ENCODE assay signal across 8 cellular contexts in genomic region chr1:52602328-52603300, GRCh38. TPM values are rescaled to one million over a fixed set of nuclear protein-coding genes. Genes with fewer than 3 reads are reported as not detected.
DNase-seq lines count a peak whose midpoint lies in the region; ATAC-seq and TF ChIP-seq lines count a peak whose summit lies in the region.

Gene GPX7, plus strand, starts transcription at chr1:52602371. Its CDS starts 39 bp downstream, at chr1:52602410.

- no peak within 1 kb of the TSS for H3K4me2 ChIP-seq in neural cell (ENCODE audit: low read length)

- H3K9me3 Mint-ChIP-seq in activated T-helper 2 cell treated with anti-CD3 and anti-CD28 coated beads, Interferon-gamma antibody, Interleukin-2, Interleukin-4, amounts not matched to agents 10 μg/mL and 5 μg/mL and 100 μg/mL, durations not matched to agents 14 hours and 24 hours and 36 hours: no peaks in the 10 kb centered on the region

- TF ChIP-seq CTCF in GM12865 (IDR thresholded peaks at IDR 0.05; ENCODE audit: insufficient read depth, low read depth, low read length, missing control alignments) (no peak), fibroblast of villous mesenchyme (IDR thresholded peaks at IDR 0.05; ENCODE audit: insufficient read depth, low read depth, low read length) (no peak), neural cell (IDR thresholded peaks at IDR 0.05; ENCODE audit: poor library complexity, severe bottlenecking) (no peak)

- H3K27ac Mint-ChIP-seq in activated T-helper 2 cell treated with anti-CD3 and anti-CD28 coated beads, Interferon-gamma antibody, Interleukin-2, Interleukin-4, amounts not matched to agents 10 μg/mL and 5 μg/mL and 100 μg/mL, durations not matched to agents 14 hours and 24 hours and 36 hours: peak within 1 kb of the TSS; percentile 87

- no peak within 1 kb of the TSS for H3K9ac ChIP-seq in neural cell (ENCODE audit: low read length)

- intact Hi-C loops in activated T-helper 2 cell treated with anti-CD3 and anti-CD28 coated beads, Interferon-gamma antibody, Interleukin-2, Interleukin-4, amounts not matched to agents 10 μg/mL and 5 μg/mL and 100 μg/mL, durations not matched to agents 14 hours and 24 hours and 36 hours (cut with micrococcal nuclease): loop anchor here (2.0 kb wide), 2 partner anchors 30 to 50 kb away; partner anchors contain the start of genes SHISAL2A and TUT4

- peaks cover 5% of the 10 kb centered on the region for H3K27me3 Mint-ChIP-seq in activated T-helper 2 cell treated with anti-CD3 and anti-CD28 coated beads, Interferon-gamma antibody, Interleukin-2, Interleukin-4, amounts not matched to agents 10 μg/mL and 5 μg/mL and 100 μg/mL, durations not matched to agents 14 hours and 24 hours and 36 hours (ENCODE audit: low read depth)

- no peak within 1 kb of the TSS for H2AFZ ChIP-seq in neural cell (ENCODE audit: low read depth, low read length)

- ATAC-seq in stimulated activated naive CD8-positive, alpha-beta T cell treated with anti-CD3 and anti-CD28 coated beads, Interleukin-15, Interleukin-2, amounts not matched to agents 100 U/mL and 50 U/mL, for 24 hours: peak; percentile 67
- no peak for ATAC-seq in HG02588 (IDR thresholded peaks at IDR 0.05; ENCODE audit: unreplicated experiment)

- peaks cover 22% of the 10 kb centered on the region for H3K4me1 Mint-ChIP-seq in activated T-helper 2 cell treated with anti-CD3 and anti-CD28 coated beads, Interferon-gamma antibody, Interleukin-2, Interleukin-4, amounts not matched to agents 10 μg/mL and 5 μg/mL and 100 μg/mL, durations not matched to agents 14 hours and 24 hours and 36 hours (ENCODE audit: low read depth)

- no peaks in the 10 kb centered on the region for H3K9me2 ChIP-seq in neural cell (ENCODE audit: insufficient read depth, low read length)

- no peaks in the 10 kb centered on the region for H3F3A ChIP-seq in neural cell (ENCODE audit: insufficient read depth, low read length, poor library complexity, severe bottlenecking)

- H3K27me3 ChIP-seq in neural cell (ENCODE audit: insufficient read depth, low read depth, low read length): peaks cover 7% of the 10 kb centered on the region

- DNase-seq in GM12865 (ENCODE audit: low read depth) (peak; percentile 68), NCI-H774 (lab: John Stamatoyannopoulos, UW) (peak; percentile 29), fibroblast of villous mesenchyme (ENCODE audit: low read depth) (peak; percentile 56), UCSD-AML1 (lab: John Stamatoyannopoulos, UW; ENCODE audit: unreplicated experiment) (no peak)
- DNase-seq in activated T-helper 2 cell treated with anti-CD3 and anti-CD28 coated beads, Interferon-gamma antibody, Interleukin-2, Interleukin-4, amounts not matched to agents 10 μg/mL and 5 μg/mL and 100 μg/mL, durations not matched to agents 14 hours and 24 hours and 36 hours (ENCODE audit: low spot score): peak; percentile 53
- peak; percentile 62 for DNase-seq in stimulated activated naive CD8-positive, alpha-beta T cell treated with anti-CD3 and anti-CD28 coated beads, Interleukin-15, Interleukin-2, amounts not matched to agents 100 U/mL and 50 U/mL, for 24 hours

- peaks cover 35% of the 10 kb centered on the region for H3K36me3 Mint-ChIP-seq in activated T-helper 2 cell treated with anti-CD3 and anti-CD28 coated beads, Interferon-gamma antibody, Interleukin-2, Interleukin-4, amounts not matched to agents 10 μg/mL and 5 μg/mL and 100 μg/mL, durations not matched to agents 14 hours and 24 hours and 36 hours (ENCODE audit: low read depth)

- H3K36me3 ChIP-seq in neural cell (ENCODE audit: insufficient read depth, low read length): no peaks in the 10 kb centered on the region

- H3K79me2 ChIP-seq in neural cell (replicated peaks; ENCODE audit: insufficient read depth, low read length): no peaks in the 10 kb centered on the region

- peak within 1 kb of the TSS; percentile 86 for H3K4me3 Mint-ChIP-seq in activated T-helper 2 cell treated with anti-CD3 and anti-CD28 coated beads, Interferon-gamma antibody, Interleukin-2, Interleukin-4, amounts not matched to agents 10 μg/mL and 5 μg/mL and 100 μg/mL, durations not matched to agents 14 hours and 24 hours and 36 hours (ENCODE audit: low read depth)

- TF ChIP-seq EP300 in neural cell (conservative IDR thresholded peaks at IDR 0.05; ENCODE audit: poor library complexity, severe bottlenecking): no peak

- TF ChIP-seq RAD21 in neural cell (conservative IDR thresholded peaks at IDR 0.05): no peak

- no peaks in the 10 kb centered on the region for H3K9me3 ChIP-seq in neural cell (ENCODE audit: low read length)

- H3K27ac ChIP-seq in neural cell (ENCODE audit: low read length): no peak within 1 kb of the TSS

- no peaks in the 10 kb centered on the region for H4K20me1 ChIP-seq in neural cell (ENCODE audit: insufficient read depth)

- H3K4me3 ChIP-seq in GM12865 (ENCODE audit: low read depth, low read length): peak within 1 kb of the TSS; percentile 53
- peak within 1 kb of the TSS; percentile 50 for H3K4me3 ChIP-seq in fibroblast of villous mesenchyme (ENCODE audit: low read depth, low read length)
- H3K4me3 ChIP-seq in neural cell (ENCODE audit: low read length): peak within 1 kb of the TSS; percentile 23

TF ChIP-seq in neural cell, 6 proteins besides CTCF, POLR2A, EP300 and RAD21:
- TF ChIP-seq POLR2AphosphoS5 (IDR thresholded peaks at IDR 0.05) (no peak), REST (IDR thresholded peaks at IDR 0.05; ENCODE audit: borderline replicate concordance) (no peak), SMC3 (conservative IDR thresholded peaks at IDR 0.05; ENCODE audit: poor library complexity) (no peak), TAF1 (IDR thresholded peaks at IDR 0.05; ENCODE audit: low read depth) (no peak), EZH2 (IDR thresholded peaks at IDR 0.05; ENCODE audit: borderline replicate concordance, insufficient read depth, low read length, poor library complexity, severe bottlenecking) (no peak), MXI1 (conservative IDR thresholded peaks at IDR 0.05; ENCODE audit: poor library complexity, severe bottlenecking) (no peak)

RNA-seq across cellular contexts. Expression of gene GPX7, which starts in this region (rescaled TPM):
- total RNA-seq in activated T-helper 2 cell treated with anti-CD3 and anti-CD28 coated beads, Interferon-gamma antibody, Interleukin-2, Interleukin-4, amounts not matched to agents 10 μg/mL and 5 μg/mL and 100 μg/mL, durations not matched to agents 14 hours and 24 hours and 36 hours: 29.9 and 31.1 TPM in 2 replicates
- 52.8 and 64.8 TPM in 2 replicates for total RNA-seq in fibroblast of villous mesenchyme
- polyA plus RNA-seq in neural cell: 1.3 and 1.8 TPM in 2 replicates
- 0.81 and 1.5 TPM in 2 replicates for polyA minus RNA-seq in neural cell
